10 cellular contexts compared by ENCODE assay signal in the genomic region with DNA sequence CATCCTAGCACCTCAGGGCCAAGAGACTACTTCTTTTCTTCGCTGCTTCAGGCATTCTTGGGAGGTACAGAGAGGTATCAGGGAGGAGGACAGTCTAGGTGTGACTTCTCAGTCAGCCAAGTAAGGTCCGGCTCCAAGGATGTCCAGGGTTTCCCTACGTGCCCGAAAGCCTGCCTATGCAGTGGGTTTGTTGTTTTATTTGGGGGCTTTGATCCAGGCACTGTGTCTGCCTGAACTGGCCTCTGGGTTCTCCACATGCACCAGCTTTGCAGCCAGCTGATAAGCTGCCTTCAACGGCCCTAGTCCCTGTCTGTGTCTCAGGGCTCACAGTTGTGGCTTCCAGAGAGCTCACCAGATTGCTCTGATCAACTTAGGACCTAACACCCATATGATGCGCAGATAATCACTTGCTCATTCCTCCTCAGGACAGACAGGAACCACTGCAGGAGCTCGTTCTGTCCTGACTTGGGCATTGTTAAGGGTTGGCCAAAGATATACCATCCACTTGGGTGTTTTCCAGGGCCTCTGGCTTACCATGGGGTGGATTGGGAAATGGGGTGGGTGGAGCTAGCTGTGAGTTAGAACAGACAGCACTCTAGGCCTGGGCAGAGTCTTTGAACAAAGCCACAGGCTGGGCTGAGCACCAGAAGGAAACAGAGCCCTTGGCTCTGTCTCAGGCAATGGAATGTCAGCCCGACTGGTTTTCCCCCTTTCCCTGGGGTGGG. TPM values are rescaled to one million over a fixed set of nuclear protein-coding genes. Genes with fewer than 3 reads are reported as not detected.
A peak's percentile ranks its signal among the peaks of the same experiment; 100 is the strongest.
DNase-seq lines count a peak whose midpoint lies in the region; ATAC-seq and TF ChIP-seq lines count a peak whose summit lies in the region.
"Had no signal": no experiment of that assay in that cellular context is flagged by ENCODE, and none has a peak within 500 bp of the region (broad histone marks: within the 10 kb centered on the region; RNA-seq: fewer than 3 reads in every experiment).

No MANE protein-coding gene starts in this region.

- CTCF ChIA-PET in WTC11 (lab: Charles Lee), result interaction anchor here (1.6 to 2.5 kb wide), 2 partner anchors 43 to 74 kb away, joined by 12 to 13 read pairs; no protein-coding TSS in a partner anchor

- no peaks in the 10 kb centered on the region for H3K36me3 Mint-ChIP-seq in WTC11
- H3K36me3 Mint-ChIP-seq in effector memory CD8-positive, alpha-beta T cell (ENCODE audit: insufficient read depth), result no peaks in the 10 kb centered on the region

- H3K9me3 ChIP-seq in gastroesophageal sphincter, result no peaks in the 10 kb centered on the region
- H3K9me3 ChIP-seq in psoas muscle, result no peaks in the 10 kb centered on the region

- no peak overlapping the region for H3K4me3 Mint-ChIP-seq in WTC11
- H3K4me3 Mint-ChIP-seq in effector memory CD8-positive, alpha-beta T cell, result no peak overlapping the region

- no peaks in the 10 kb centered on the region for H3K36me3 ChIP-seq in gastroesophageal sphincter
- H3K36me3 ChIP-seq in psoas muscle (ENCODE audit: insufficient read depth in 1 of 2, low read depth in 1 of 2), result no peaks in the 10 kb centered on the region

- no peaks in the 10 kb centered on the region for H3K9me3 Mint-ChIP-seq in WTC11
- H3K9me3 Mint-ChIP-seq in effector memory CD8-positive, alpha-beta T cell, result no peaks in the 10 kb centered on the region

- peak overlapping the region; percentile 41 for H3K27ac Mint-ChIP-seq in WTC11
- H3K27ac Mint-ChIP-seq in effector memory CD8-positive, alpha-beta T cell, result no peak overlapping the region

- TF ChIP-seq CTCF in WTC11 (IDR thresholded peaks at IDR 0.05) (no peak), gastroesophageal sphincter (IDR thresholded peaks at IDR 0.05) (no peak), psoas muscle (IDR thresholded peaks at IDR 0.05) (no peak)

- POLR2A ChIA-PET in WTC11 (lab: Charles Lee), result no interaction called here

- no peaks in the 10 kb centered on the region for H3K27me3 Mint-ChIP-seq in WTC11 (ENCODE audit: low read depth)
- no peaks in the 10 kb centered on the region for H3K27me3 Mint-ChIP-seq in effector memory CD8-positive, alpha-beta T cell

- intact Hi-C loops in psoas muscle (cut with DNase I), result no loop called here

- ATAC-seq in WTC11 (peak; percentile 92), gastroesophageal sphincter (peak; percentile 94), psoas muscle (peak; percentile 77 to 83 (median 81)), GM21526 (IDR thresholded peaks at IDR 0.05; ENCODE audit: low FRiP score, unreplicated experiment) (no peak)
- no peak for ATAC-seq in effector memory CD8-positive, alpha-beta T cell (replicated peaks)

- peaks cover 9% of the 10 kb centered on the region for H3K4me1 Mint-ChIP-seq in WTC11
- peaks cover 3 to 30% of the 10 kb centered on the region in 2 donors for H3K4me1 Mint-ChIP-seq in effector memory CD8-positive, alpha-beta T cell (ENCODE audit: low read depth in 2 of 2)

- DNase-seq in H4 (ENCODE audit: low spot score) (peak; percentile 69), WTC11 (ENCODE audit: low spot score) (no peak), psoas muscle (peak; percentile 55 to 73), activated gamma-delta T cell (lab: John Stamatoyannopoulos, UW) (no peak)
- no peak for DNase-seq in stimulated activated CD8-positive, alpha-beta memory T cell treated with anti-CD3 and anti-CD28 coated beads, Interleukin-4, amount 100 ng/mL, for 48 hours
- DNase-seq in effector memory CD8-positive, alpha-beta T cell, result no peak
- DNase-seq: HCEC 1CT, NCI-H2171 treated with DMSO at 0.1 percent for 48 hours had no signal

- no peak for TF ChIP-seq POLR2A in gastroesophageal sphincter (IDR thresholded peaks at IDR 0.05)

- peaks cover 7 to 75% (median 21%) of the 10 kb centered on the region in 3 donors for H3K4me1 ChIP-seq in gastroesophageal sphincter
- peaks cover 45% of the 10 kb centered on the region for H3K4me1 ChIP-seq in psoas muscle

- H3K27ac ChIP-seq in gastroesophageal sphincter (peak overlapping the region; percentile 6 to 76 (median 74)), psoas muscle (peak overlapping the region; percentile 80)

- TF ChIP-seq EP300 in gastroesophageal sphincter (IDR thresholded peaks at IDR 0.05), result no peak

- WGBS in gastroesophageal sphincter (ENCODE audit: low coverage in 1 of 2), 2 donors, result 28 to 40% methylated on average over 3 of the region's 8 CpGs
- WGBS in psoas muscle, 3 donors, result 56 to 64% (median 58%) methylated on average over 8 of the region's 8 CpGs

- H3K4me3 ChIP-seq in gastroesophageal sphincter (no peak overlapping the region), psoas muscle (no peak overlapping the region)

- H3K27me3 ChIP-seq in gastroesophageal sphincter, result no peaks in the 10 kb centered on the region
- no peaks in the 10 kb centered on the region for H3K27me3 ChIP-seq in psoas muscle (ENCODE audit: insufficient read depth in 3 of 3, low read length in 2 of 3)

TF ChIP-seq in WTC11, 78 proteins besides CTCF, POLR2A, EP300 and RAD21:
- TF ChIP-seq NR2C2 (CRISPR knock-in tag; IDR thresholded peaks at IDR 0.05), result no peak
- TF ChIP-seq NFE2L1 (CRISPR knock-in tag; IDR thresholded peaks at IDR 0.05), result no peak
- no peak for TF ChIP-seq KAT7 (CRISPR knock-in tag; IDR thresholded peaks at IDR 0.05; ENCODE audit: borderline replicate concordance)
- TF ChIP-seq, protein P1, sequence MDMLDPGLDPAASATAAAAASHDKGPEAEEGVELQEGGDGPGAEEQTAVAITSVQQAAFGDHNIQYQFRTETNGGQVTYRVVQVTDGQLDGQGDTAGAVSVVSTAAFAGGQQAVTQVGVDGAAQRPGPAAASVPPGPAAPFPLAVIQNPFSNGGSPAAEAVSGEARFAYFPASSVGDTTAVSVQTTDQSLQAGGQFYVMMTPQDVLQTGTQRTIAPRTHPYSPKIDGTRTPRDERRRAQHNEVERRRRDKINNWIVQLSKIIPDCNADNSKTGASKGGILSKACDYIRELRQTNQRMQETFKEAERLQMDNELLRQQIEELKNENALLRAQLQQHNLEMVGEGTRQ (CRISPR knock-in tag; IDR thresholded peaks at IDR 0.05), result no peak
- no peak for TF ChIP-seq MYBL2 (CRISPR knock-in tag; IDR thresholded peaks at IDR 0.05)
- TF ChIP-seq, protein P2, sequence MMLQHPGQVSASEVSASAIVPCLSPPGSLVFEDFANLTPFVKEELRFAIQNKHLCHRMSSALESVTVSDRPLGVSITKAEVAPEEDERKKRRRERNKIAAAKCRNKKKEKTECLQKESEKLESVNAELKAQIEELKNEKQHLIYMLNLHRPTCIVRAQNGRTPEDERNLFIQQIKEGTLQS (CRISPR knock-in tag; conservative IDR thresholded peaks at IDR 0.05), result no peak
- no peak for TF ChIP-seq FOXP1 (CRISPR knock-in tag; IDR thresholded peaks at IDR 0.05; ENCODE audit: borderline replicate concordance)
- no peak for TF ChIP-seq MXD4 (CRISPR knock-in tag; IDR thresholded peaks at IDR 0.05; ENCODE audit: borderline replicate concordance)
- TF ChIP-seq GRHL2 (CRISPR knock-in tag; IDR thresholded peaks at IDR 0.05; ENCODE audit: insufficient replicate concordance, severe bottlenecking), result no peak
- TF ChIP-seq, protein P3, sequence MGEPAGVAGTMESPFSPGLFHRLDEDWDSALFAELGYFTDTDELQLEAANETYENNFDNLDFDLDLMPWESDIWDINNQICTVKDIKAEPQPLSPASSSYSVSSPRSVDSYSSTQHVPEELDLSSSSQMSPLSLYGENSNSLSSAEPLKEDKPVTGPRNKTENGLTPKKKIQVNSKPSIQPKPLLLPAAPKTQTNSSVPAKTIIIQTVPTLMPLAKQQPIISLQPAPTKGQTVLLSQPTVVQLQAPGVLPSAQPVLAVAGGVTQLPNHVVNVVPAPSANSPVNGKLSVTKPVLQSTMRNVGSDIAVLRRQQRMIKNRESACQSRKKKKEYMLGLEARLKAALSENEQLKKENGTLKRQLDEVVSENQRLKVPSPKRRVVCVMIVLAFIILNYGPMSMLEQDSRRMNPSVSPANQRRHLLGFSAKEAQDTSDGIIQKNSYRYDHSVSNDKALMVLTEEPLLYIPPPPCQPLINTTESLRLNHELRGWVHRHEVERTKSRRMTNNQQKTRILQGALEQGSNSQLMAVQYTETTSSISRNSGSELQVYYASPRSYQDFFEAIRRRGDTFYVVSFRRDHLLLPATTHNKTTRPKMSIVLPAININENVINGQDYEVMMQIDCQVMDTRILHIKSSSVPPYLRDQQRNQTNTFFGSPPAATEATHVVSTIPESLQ (CRISPR knock-in tag; IDR thresholded peaks at IDR 0.05), result no peak
- TF ChIP-seq JUN (CRISPR knock-in tag; IDR thresholded peaks at IDR 0.05), result no peak
- TF ChIP-seq TEAD1 (CRISPR knock-in tag; IDR thresholded peaks at IDR 0.05), result no peak

RNA-seq across cellular contexts. Expression of a gene that starts 45.5 kb away (rescaled TPM):
- not detected in 2 replicates for total RNA-seq in H4 (2014; rRNA removed; shearing (Covaris generic))
- total RNA-seq in WTC11 (2021) (0.44 to 0.48 TPM in 2 of 3 replicates, not detected in the other), gastroesophageal sphincter (not detected), psoas muscle (under 1 TPM in 2 of 4 donors, not detected in 2; 0.38 to 0.68 TPM)
- under 1 TPM in 2 of 3 donors, not detected in 1; 0.07 to 0.22 TPM for polyA plus RNA-seq in psoas muscle

Comparison
In these comparisons a context has a peak if more than half of its experiments do, and no peak if none do; other contexts are left out.
1. DNase-seq: peak in H4 (single experiment) and psoas muscle (2 of 2); none in WTC11 (single experiment), activated gamma-delta T cell (single experiment), stimulated activated CD8-positive, alpha-beta memory T cell treated with anti-CD3 and anti-CD28 coated beads, Interleukin-4, amount 100 ng/mL, for 48 hours (single experiment) and effector memory CD8-positive, alpha-beta T cell (0 of 3).
2. ATAC-seq: peak in WTC11 (single experiment), gastroesophageal sphincter (single experiment) and psoas muscle (4 of 4); none in GM21526 (single experiment) and effector memory CD8-positive, alpha-beta T cell (single experiment).